ENCODE assay signal across 2 cellular contexts in genomic region chr20:39252035-39252434, GRCh38.
A peak's percentile ranks its signal among the peaks of the same experiment; 100 is the strongest.
TF ChIP-seq lines count a peak whose summit lies in the region.

No MANE protein-coding gene starts in this region.

TF ChIP-seq in HepG2, 621 proteins besides CTCF, POLR2A, EP300 and RAD21:
- TF ChIP-seq ZNF629 (CRISPR knock-in tag; conservative IDR thresholded peaks at IDR 0.05) (peak; percentile 78), AGO2 (optimal IDR thresholded peaks at IDR 0.05; ENCODE audit: low read depth, low read length) (no peak)

TF ChIP-seq in K562, 482 proteins besides CTCF, POLR2A, EP300 and RAD21:
- TF ChIP-seq KDM2B (CRISPR knock-in tag; IDR thresholded peaks at IDR 0.05) (no peak), RBM25 (IDR thresholded peaks at IDR 0.05; ENCODE audit: low read depth, low read length, severe bottlenecking) (peak; percentile 60), MAX (CRISPR knock-in tag; IDR thresholded peaks at IDR 0.05) (no peak)
